Comparison of ENCODE assay signal across 1 cellular context in genomic region chr19:1408300-1409203, GRCh38.
TF ChIP-seq lines count a peak whose summit lies in the region.

No MANE protein-coding gene starts in this region.

TF ChIP-seq in HepG2, 621 proteins besides CTCF, POLR2A, EP300 and RAD21 (continued from another document and continues in another):
- TF ChIP-seq ZNF407 (CRISPR knock-in tag; IDR thresholded peaks at IDR 0.05; ENCODE audit: not compliant biosample characterization), result peak; percentile 45
- no peak for TF ChIP-seq MAFF (IDR thresholded peaks at IDR 0.05; ENCODE audit: low read depth, low read length)
- TF ChIP-seq ZMYM3 (CRISPR knock-in tag; IDR thresholded peaks at IDR 0.05), result no peak
- TF ChIP-seq RELA (CRISPR knock-in tag; IDR thresholded peaks at IDR 0.05), result no peak
- TF ChIP-seq SNAPC5 (CRISPR knock-in tag; IDR thresholded peaks at IDR 0.05; ENCODE audit: borderline replicate concordance), result no peak
- TF ChIP-seq ZNF317 (CRISPR knock-in tag; IDR thresholded peaks at IDR 0.05), result no peak
- TF ChIP-seq ZNF589 (CRISPR knock-in tag; conservative IDR thresholded peaks at IDR 0.05), result 0 out of 2 replicates have a peak, but pooled peaks have one; percentile 40
- TF ChIP-seq MTERF4 (CRISPR knock-in tag; IDR thresholded peaks at IDR 0.05), result no peak
- TF ChIP-seq KDM1A (CRISPR knock-in tag; IDR thresholded peaks at IDR 0.05), result no peak
- TF ChIP-seq STAG1 (CRISPR knock-in tag; IDR thresholded peaks at IDR 0.05), result no peak
- no peak for TF ChIP-seq SMYD3 (CRISPR knock-in tag; IDR thresholded peaks at IDR 0.05)
- TF ChIP-seq RBAK (CRISPR knock-in tag; IDR thresholded peaks at IDR 0.05), result no peak
- no peak for TF ChIP-seq HMGXB3 (CRISPR knock-in tag; IDR thresholded peaks at IDR 0.05; ENCODE audit: borderline replicate concordance)
- TF ChIP-seq ZNF331 (CRISPR knock-in tag; IDR thresholded peaks at IDR 0.05), result peak; percentile 12; the same call in 1 of the 2 replicates
- TF ChIP-seq ZBTB7A (CRISPR knock-in tag; IDR thresholded peaks at IDR 0.05), result no peak
- TF ChIP-seq ZNF232 (CRISPR knock-in tag; IDR thresholded peaks at IDR 0.05; ENCODE audit: borderline replicate concordance), result no peak
- no peak for TF ChIP-seq ZNF773 (CRISPR knock-in tag; IDR thresholded peaks at IDR 0.05; ENCODE audit: borderline replicate concordance)
- TF ChIP-seq KLF12 (CRISPR knock-in tag; IDR thresholded peaks at IDR 0.05; ENCODE audit: borderline replicate concordance), result no peak
- no peak for TF ChIP-seq ZNF484 (CRISPR knock-in tag; IDR thresholded peaks at IDR 0.05; ENCODE audit: borderline replicate concordance, low read depth)
- no peak for TF ChIP-seq DNMT3B (CRISPR knock-in tag; conservative IDR thresholded peaks at IDR 0.05)
- TF ChIP-seq ZNF205 (CRISPR knock-in tag; IDR thresholded peaks at IDR 0.05), result no peak
- TF ChIP-seq EED (CRISPR knock-in tag; IDR thresholded peaks at IDR 0.05), result no peak
- TF ChIP-seq ZNF550 (CRISPR knock-in tag; IDR thresholded peaks at IDR 0.05; ENCODE audit: borderline replicate concordance), result no peak
- no peak for TF ChIP-seq ZNF776 (CRISPR knock-in tag; IDR thresholded peaks at IDR 0.05)
- TF ChIP-seq ZNF792 (CRISPR knock-in tag; IDR thresholded peaks at IDR 0.05), result no peak
- TF ChIP-seq NFKB2 (CRISPR knock-in tag; IDR thresholded peaks at IDR 0.05; ENCODE audit: borderline replicate concordance), result 0 out of 2 replicates have a peak, but pooled peaks have one; percentile 36
- no peak for TF ChIP-seq KLF16 (CRISPR knock-in tag; IDR thresholded peaks at IDR 0.05)
- no peak for TF ChIP-seq NCOA1 (CRISPR knock-in tag; IDR thresholded peaks at IDR 0.05)
- TF ChIP-seq ZNF83 (CRISPR knock-in tag; IDR thresholded peaks at IDR 0.05; ENCODE audit: borderline replicate concordance), result no peak
- TF ChIP-seq TBL1XR1 (IDR thresholded peaks at IDR 0.05; ENCODE audit: borderline replicate concordance, low read length, partially characterized antibody), result no peak
- TF ChIP-seq, protein P1, sequence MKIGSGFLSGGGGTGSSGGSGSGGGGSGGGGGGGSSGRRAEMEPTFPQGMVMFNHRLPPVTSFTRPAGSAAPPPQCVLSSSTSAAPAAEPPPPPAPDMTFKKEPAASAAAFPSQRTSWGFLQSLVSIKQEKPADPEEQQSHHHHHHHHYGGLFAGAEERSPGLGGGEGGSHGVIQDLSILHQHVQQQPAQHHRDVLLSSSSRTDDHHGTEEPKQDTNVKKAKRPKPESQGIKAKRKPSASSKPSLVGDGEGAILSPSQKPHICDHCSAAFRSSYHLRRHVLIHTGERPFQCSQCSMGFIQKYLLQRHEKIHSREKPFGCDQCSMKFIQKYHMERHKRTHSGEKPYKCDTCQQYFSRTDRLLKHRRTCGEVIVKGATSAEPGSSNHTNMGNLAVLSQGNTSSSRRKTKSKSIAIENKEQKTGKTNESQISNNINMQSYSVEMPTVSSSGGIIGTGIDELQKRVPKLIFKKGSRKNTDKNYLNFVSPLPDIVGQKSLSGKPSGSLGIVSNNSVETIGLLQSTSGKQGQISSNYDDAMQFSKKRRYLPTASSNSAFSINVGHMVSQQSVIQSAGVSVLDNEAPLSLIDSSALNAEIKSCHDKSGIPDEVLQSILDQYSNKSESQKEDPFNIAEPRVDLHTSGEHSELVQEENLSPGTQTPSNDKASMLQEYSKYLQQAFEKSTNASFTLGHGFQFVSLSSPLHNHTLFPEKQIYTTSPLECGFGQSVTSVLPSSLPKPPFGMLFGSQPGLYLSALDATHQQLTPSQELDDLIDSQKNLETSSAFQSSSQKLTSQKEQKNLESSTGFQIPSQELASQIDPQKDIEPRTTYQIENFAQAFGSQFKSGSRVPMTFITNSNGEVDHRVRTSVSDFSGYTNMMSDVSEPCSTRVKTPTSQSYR (CRISPR knock-in tag; IDR thresholded peaks at IDR 0.05; ENCODE audit: borderline replicate concordance), result no peak
- TF ChIP-seq, protein P2, sequence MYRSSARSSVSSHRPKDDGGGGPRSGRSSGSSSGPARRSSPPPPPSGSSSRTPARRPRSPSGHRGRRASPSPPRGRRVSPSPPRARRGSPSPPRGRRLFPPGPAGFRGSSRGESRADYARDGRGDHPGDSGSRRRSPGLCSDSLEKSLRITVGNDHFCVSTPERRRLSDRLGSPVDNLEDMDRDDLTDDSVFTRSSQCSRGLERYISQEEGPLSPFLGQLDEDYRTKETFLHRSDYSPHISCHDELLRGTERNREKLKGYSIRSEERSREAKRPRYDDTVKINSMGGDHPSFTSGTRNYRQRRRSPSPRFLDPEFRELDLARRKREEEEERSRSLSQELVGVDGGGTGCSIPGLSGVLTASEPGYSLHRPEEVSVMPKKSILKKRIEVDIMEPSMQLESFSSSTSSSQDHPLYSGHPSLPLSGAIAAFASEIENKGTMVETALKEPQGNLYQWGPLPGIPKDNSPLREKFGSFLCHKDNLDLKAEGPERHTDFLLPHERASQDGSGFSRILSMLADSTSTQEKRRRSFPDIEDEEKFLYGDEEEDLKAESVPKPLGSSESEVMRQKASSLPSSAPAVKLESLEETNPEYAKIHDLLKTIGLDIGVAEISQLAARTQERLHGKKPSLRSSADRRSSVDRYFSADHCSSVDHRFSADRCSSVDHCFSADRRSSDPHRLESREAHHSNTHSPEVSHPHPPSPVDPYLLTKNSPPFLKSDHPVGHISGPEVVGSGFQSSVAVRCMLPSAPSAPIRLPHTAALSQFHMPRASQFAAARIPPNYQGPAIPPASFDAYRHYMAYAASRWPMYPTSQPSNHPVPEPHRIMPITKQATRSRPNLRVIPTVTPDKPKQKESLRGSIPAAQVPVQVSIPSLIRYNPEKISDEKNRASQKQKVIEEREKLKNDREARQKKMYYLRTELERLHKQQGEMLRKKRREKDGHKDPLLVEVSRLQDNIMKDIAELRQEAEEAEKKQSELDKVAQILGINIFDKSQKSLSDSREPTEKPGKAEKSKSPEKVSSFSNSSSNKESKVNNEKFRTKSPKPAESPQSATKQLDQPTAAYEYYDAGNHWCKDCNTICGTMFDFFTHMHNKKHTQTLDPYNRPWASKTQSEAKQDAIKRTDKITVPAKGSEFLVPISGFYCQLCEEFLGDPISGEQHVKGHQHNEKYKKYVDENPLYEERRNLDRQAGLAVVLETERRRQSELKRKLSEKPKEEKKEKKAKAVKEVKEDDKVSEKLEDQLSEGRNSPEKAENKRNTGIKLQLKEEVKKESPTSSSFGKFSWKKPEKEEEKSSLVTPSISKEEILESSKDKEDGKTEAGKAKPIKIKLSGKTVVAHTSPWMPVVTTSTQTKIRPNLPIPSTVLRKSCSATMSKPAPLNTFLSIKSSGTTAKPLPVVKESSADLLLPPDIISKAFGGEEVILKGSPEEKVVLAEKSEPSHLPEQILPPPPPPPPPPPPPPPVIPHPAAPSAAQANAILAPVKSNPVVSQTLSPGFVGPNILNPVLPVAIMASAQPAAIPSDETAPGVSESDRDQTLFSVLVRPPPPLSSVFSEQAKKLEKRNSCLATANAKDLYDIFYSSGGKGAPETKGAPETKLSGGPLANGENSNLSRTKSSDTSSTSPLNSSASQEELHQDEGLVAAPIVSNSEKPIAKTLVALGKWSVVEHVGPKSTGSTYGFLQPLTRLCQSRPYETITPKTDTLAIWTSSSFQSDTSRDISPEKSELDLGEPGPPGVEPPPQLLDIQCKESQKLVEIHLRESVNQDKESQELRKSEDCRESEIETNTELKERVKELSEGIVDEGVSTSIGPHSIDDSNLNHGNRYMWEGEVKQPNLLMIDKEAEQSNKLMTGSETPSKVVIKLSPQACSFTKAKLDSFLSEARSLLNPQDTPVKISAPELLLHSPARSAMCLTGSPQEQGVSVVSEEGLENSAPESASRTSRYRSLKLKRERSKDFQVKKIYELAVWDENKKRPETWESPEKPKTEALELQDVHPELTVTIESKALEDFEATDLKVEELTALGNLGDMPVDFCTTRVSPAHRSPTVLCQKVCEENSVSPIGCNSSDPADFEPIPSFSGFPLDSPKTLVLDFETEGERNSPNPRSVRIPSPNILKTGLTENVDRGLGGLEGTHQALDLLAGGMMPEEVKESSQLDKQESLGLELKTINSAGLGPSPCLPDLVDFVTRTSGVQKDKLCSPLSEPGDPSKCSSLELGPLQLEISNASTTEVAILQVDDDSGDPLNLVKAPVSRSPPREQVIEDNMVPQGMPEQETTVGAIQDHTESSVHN (CRISPR knock-in tag; IDR thresholded peaks at IDR 0.05), result no peak
- TF ChIP-seq ARNT2 (CRISPR knock-in tag; IDR thresholded peaks at IDR 0.05; ENCODE audit: low read depth), result no peak
- TF ChIP-seq TBP (CRISPR knock-in tag; IDR thresholded peaks at IDR 0.05), result no peak
- peak; percentile 47; the same call in 1 of the 2 replicates for TF ChIP-seq KAT8 (CRISPR knock-in tag; IDR thresholded peaks at IDR 0.05)
- peak; percentile 71 for TF ChIP-seq RBFOX2 (IDR thresholded peaks at IDR 0.05; ENCODE audit: low read depth, low read length)
- TF ChIP-seq ZNF124 (CRISPR knock-in tag; IDR thresholded peaks at IDR 0.05), result no peak
